29 cellular contexts compared by ENCODE assay signal in genomic region chr7:129946282-129946681, GRCh38.
"Had no signal": no experiment of that assay in that cellular context is flagged by ENCODE, and none has a peak within 500 bp of the region (broad histone marks: within the 10 kb centered on the region; RNA-seq: fewer than 3 reads in every experiment).

No MANE protein-coding gene starts in this region.

- H3K27me3 Mint-ChIP-seq: activated CD4-positive, alpha-beta memory T cell treated with anti-CD3 and anti-CD28 coated beads for 36 hours; activated CD4-positive, alpha-beta T cell treated with anti-CD3 and anti-CD28 coated beads, Interleukin-2, amount 10 ng/mL, durations not matched to agents 24 days and 14 days; activated CD8-positive, alpha-beta memory T cell treated with anti-CD3 and anti-CD28 coated beads, Interleukin-2, amount 10 ng/mL, durations not matched to agents 7 days and 5 days; activated naive CD8-positive, alpha-beta T cell treated with anti-CD3 and anti-CD28 coated beads for 36 hours; effector memory CD8-positive, alpha-beta T cell; naive thymus-derived CD8-positive, alpha-beta T cell; stimulated activated naive CD8-positive, alpha-beta T cell treated with anti-CD3 and anti-CD28 coated beads, Interleukin-15, Interleukin-2, amounts not matched to agents 100 ng/mL and 50 ng/mL, for 24 hours had no signal

- H3K27ac Mint-ChIP-seq: activated CD4-positive, alpha-beta memory T cell treated with anti-CD3 and anti-CD28 coated beads for 36 hours; activated CD4-positive, alpha-beta T cell treated with anti-CD3 and anti-CD28 coated beads, Interleukin-2, amount 10 ng/mL, durations not matched to agents 24 days and 14 days; activated CD8-positive, alpha-beta memory T cell treated with anti-CD3 and anti-CD28 coated beads, Interleukin-2, amount 10 ng/mL, durations not matched to agents 7 days and 5 days; activated naive CD8-positive, alpha-beta T cell treated with anti-CD3 and anti-CD28 coated beads for 36 hours; effector memory CD8-positive, alpha-beta T cell; stimulated activated effector memory CD8-positive, alpha-beta T cell treated with anti-CD3 and anti-CD28 coated beads, Interleukin-12 subunit alpha, Interleukin-12 subunit beta, amount 100 ng/mL, for 72 hours; stimulated activated naive CD8-positive, alpha-beta T cell treated with anti-CD3 and anti-CD28 coated beads, Interleukin-15, Interleukin-2, amounts not matched to agents 100 ng/mL and 50 ng/mL, for 24 hours had no signal

- H3K4me1 Mint-ChIP-seq: stimulated activated effector memory CD8-positive, alpha-beta T cell treated with anti-CD3 and anti-CD28 coated beads, Interleukin-12 subunit alpha, Interleukin-12 subunit beta, amount 100 ng/mL, for 72 hours had no signal

- H3K9me3 Mint-ChIP-seq: activated CD4-positive, alpha-beta memory T cell treated with anti-CD3 and anti-CD28 coated beads for 36 hours; activated CD4-positive, alpha-beta T cell treated with anti-CD3 and anti-CD28 coated beads, Interleukin-2, amount 10 ng/mL, durations not matched to agents 24 days and 14 days; activated T-cell treated with anti-CD3 and anti-CD28 coated beads, Interleukin-2, amount 50 U/mL, for 72 hours; effector memory CD8-positive, alpha-beta T cell; naive thymus-derived CD8-positive, alpha-beta T cell; neural crest cell; stimulated activated effector memory CD8-positive, alpha-beta T cell treated with anti-CD3 and anti-CD28 coated beads, Interleukin-12 subunit alpha, Interleukin-12 subunit beta, amount 100 ng/mL, for 72 hours had no signal

- H2AFZ ChIP-seq: hepatocyte had no signal

- H3K4me2 ChIP-seq: hepatocyte had no signal

- H3K9me3 ChIP-seq: ascending aorta, gastroesophageal sphincter, right lobe of liver, thoracic aorta, upper lobe of right lung had no signal

- ATAC-seq: activated CD8-positive, alpha-beta memory T cell treated with anti-CD3 and anti-CD28 coated beads, Interleukin-2, amount 10 ng/mL, durations not matched to agents 7 days and 5 days; activated T-cell treated with anti-CD3 and anti-CD28 coated beads, Interleukin-2, amount 50 U/mL, for 72 hours; effector memory CD8-positive, alpha-beta T cell; gastroesophageal sphincter; left cardiac atrium; left ventricle myocardium superior; naive thymus-derived CD8-positive, alpha-beta T cell; right lobe of liver; stimulated activated effector memory CD8-positive, alpha-beta T cell treated with anti-CD3 and anti-CD28 coated beads, Interleukin-12 subunit alpha, Interleukin-12 subunit beta, amount 100 ng/mL, for 72 hours; upper lobe of right lung had no signal

- H3K27ac ChIP-seq: hepatocyte, upper lobe of right lung, WERI-Rb-1 had no signal

- H3K36me3 ChIP-seq: brain microvascular endothelial cell, thoracic aorta had no signal

- H3K4me3 ChIP-seq: gastroesophageal sphincter, hepatocyte, right lobe of liver, skin epidermis, thoracic aorta, upper lobe of right lung had no signal

- H3K27me3 ChIP-seq: ascending aorta, brain microvascular endothelial cell, gastroesophageal sphincter, hepatocyte, right lobe of liver, upper lobe of right lung had no signal

- DNase-seq: activated CD4-positive, alpha-beta memory T cell treated with anti-CD3 and anti-CD28 coated beads for 36 hours; activated CD4-positive, alpha-beta T cell treated with anti-CD3 and anti-CD28 coated beads, Interleukin-2, amount 10 ng/mL, durations not matched to agents 24 days and 14 days; activated CD4-positive, CD25-positive, alpha-beta regulatory T cell treated with anti-CD3 and anti-CD28 coated beads, Interleukin-2, amount 50 U/mL, for 72 hours; activated CD8-positive, alpha-beta memory T cell treated with anti-CD3 and anti-CD28 coated beads, Interleukin-2, amount 10 ng/mL, durations not matched to agents 7 days and 5 days; activated naive CD4-positive, alpha-beta T cell treated with Interleukin-2 at 50 U/mL for 16 hours; activated naive CD8-positive, alpha-beta T cell treated with anti-CD3 and anti-CD28 coated beads for 36 hours; activated T-cell treated with anti-CD3 and anti-CD28 coated beads, Interleukin-2, amount 50 U/mL, for 72 hours; brain microvascular endothelial cell; cortex of kidney; effector memory CD8-positive, alpha-beta T cell; erythroblast; islet precursor cell; left cardiac atrium; left ventricle myocardium superior; naive thymus-derived CD8-positive, alpha-beta T cell; right lobe of liver; stimulated activated CD4-positive, alpha-beta T cell treated with anti-CD3 and anti-CD28 coated beads, Interleukin-12 subunit alpha, Interleukin-12 subunit beta, amount 100 ng/mL, for 4 hours; stimulated activated CD4-positive, alpha-beta T cell treated with anti-CD3 and anti-CD28 coated beads, Interleukin-4, amount 100 ng/mL, for 24 hours; T-helper 9 cell; upper lobe of right lung; WERI-Rb-1 had no signal

- H3K4me3 Mint-ChIP-seq: activated CD4-positive, alpha-beta memory T cell treated with anti-CD3 and anti-CD28 coated beads for 36 hours; activated CD4-positive, alpha-beta T cell treated with anti-CD3 and anti-CD28 coated beads, Interleukin-2, amount 10 ng/mL, durations not matched to agents 24 days and 14 days; activated CD8-positive, alpha-beta memory T cell treated with anti-CD3 and anti-CD28 coated beads, Interleukin-2, amount 10 ng/mL, durations not matched to agents 7 days and 5 days; activated naive CD8-positive, alpha-beta T cell treated with anti-CD3 and anti-CD28 coated beads for 36 hours; activated T-cell treated with anti-CD3 and anti-CD28 coated beads, Interleukin-2, amount 50 U/mL, for 72 hours; effector memory CD8-positive, alpha-beta T cell; neural crest cell; stimulated activated effector memory CD8-positive, alpha-beta T cell treated with anti-CD3 and anti-CD28 coated beads, Interleukin-12 subunit alpha, Interleukin-12 subunit beta, amount 100 ng/mL, for 72 hours; stimulated activated naive CD8-positive, alpha-beta T cell treated with anti-CD3 and anti-CD28 coated beads, Interleukin-15, Interleukin-2, amounts not matched to agents 100 ng/mL and 50 ng/mL, for 24 hours had no signal
